ENCODE assay signal across 8 cellular contexts in the genomic region with DNA sequence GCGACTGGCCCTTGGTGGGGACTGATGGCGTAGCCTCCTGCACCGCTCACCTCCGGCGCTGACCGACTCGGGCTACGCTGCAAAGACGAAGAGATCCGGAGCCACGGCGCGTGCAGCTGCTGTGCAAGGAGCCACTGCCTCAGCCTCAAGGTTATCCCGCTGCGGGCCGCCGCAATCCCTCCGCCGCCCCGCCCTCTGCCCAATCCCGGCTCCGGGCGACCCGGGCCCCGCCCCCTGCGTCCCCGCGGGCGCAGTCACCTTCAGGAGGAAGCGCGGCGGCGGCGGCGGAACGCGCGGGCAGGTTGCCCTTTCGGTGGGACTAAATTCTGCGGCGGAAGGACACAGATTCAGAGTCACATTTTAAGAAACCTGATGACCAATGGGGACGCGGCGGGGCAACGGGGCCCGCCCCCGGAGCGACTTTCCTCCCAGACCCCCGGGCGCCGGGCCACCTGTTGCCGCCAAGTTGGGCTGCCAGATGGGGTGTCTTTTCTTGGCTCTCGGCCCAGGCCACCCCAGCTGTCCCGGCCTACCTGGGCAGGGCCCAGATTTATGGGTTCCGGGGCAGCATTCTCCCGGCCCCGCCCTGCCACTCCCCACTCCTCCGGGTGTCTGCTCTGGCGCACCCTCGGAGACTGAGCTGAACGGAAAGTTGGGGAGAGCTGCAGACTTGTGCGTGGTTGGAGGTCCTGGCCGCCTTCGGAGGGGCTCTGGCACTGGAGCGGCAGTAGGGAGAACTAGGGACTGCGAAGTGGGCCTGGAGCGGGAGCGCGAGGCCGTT. TPM values are rescaled to one million over a fixed set of nuclear protein-coding genes. Genes with fewer than 3 reads are reported as not detected.
DNase-seq lines count a peak whose midpoint lies in the region; ATAC-seq and TF ChIP-seq lines count a peak whose summit lies in the region.

A gene (minus strand): TSS at position 125 of the 781 bp plus-strand sequence. CDS start 12,093 bp downstream, outside the sequence.

- peaks cover 58% of the 10 kb centered on the region for H3K79me2 ChIP-seq in OCI-LY3 (ENCODE audit: low read length)

- DNase-seq in Caki2 (ENCODE audit: low read depth) (peak; percentile 96), HuH-7.5 (ENCODE audit: low spot score) (peak; percentile 94), endothelial cell (ENCODE audit: low spot score) (peak; percentile 97), mesothelial cell of epicardium (ENCODE audit: low spot score in 2 of 2, unreplicated experiment in 2 of 2) (peak; percentile 91 to 94)
- DNase-seq in activated CD8-positive, alpha-beta memory T cell treated with anti-CD3 and anti-CD28 coated beads, Interleukin-2, amount 50 U/mL, for 48 hours, result peak; percentile 99
- DNase-seq in stimulated activated CD8-positive, alpha-beta memory T cell treated with anti-CD3 and anti-CD28 coated beads, Interleukin-15, amount 100 ng/mL, for 4 hours (ENCODE audit: low read depth in 2 of 2), result peak; percentile 88 to 91

- H3K9me3 Mint-ChIP-seq in endothelial cell (ENCODE audit: unreplicated experiment) (no peaks in the 10 kb centered on the region), mesothelial cell of epicardium (no peaks in the 10 kb centered on the region)

- peak within 1 kb of the TSS; percentile 89 for H3K4me2 ChIP-seq in OCI-LY3 (ENCODE audit: low read length)

- H3K4me1 ChIP-seq in OCI-LY3 (ENCODE audit: low read length), result peaks cover 19% of the 10 kb centered on the region

- peak within 1 kb of the TSS; percentile 99 for H3K4me3 Mint-ChIP-seq in endothelial cell (ENCODE audit: unreplicated experiment)
- H3K4me3 Mint-ChIP-seq in mesothelial cell of epicardium, result peak within 1 kb of the TSS; percentile 88

- H4K20me1 ChIP-seq in OCI-LY3 (ENCODE audit: insufficient read depth, low read length), result peaks cover 12% of the 10 kb centered on the region

- peaks cover 4% of the 10 kb centered on the region for H3K36me3 Mint-ChIP-seq in endothelial cell (ENCODE audit: low read depth, unreplicated experiment)
- H3K36me3 Mint-ChIP-seq in mesothelial cell of epicardium, result no peaks in the 10 kb centered on the region

- H3K27ac ChIP-seq in OCI-LY3 (ENCODE audit: low read length), result peak within 1 kb of the TSS; percentile 95

- H3K4me1 Mint-ChIP-seq in endothelial cell (ENCODE audit: unreplicated experiment) (peaks cover 41% of the 10 kb centered on the region), mesothelial cell of epicardium (peaks cover 47% of the 10 kb centered on the region)

- TF ChIP-seq CTCF in OCI-LY3 (IDR thresholded peaks at IDR 0.05; ENCODE audit: low read depth, low read length) (no peak), endothelial cell (IDR thresholded peaks at IDR 0.05; ENCODE audit: unreplicated experiment) (no peak), mesothelial cell of epicardium (IDR thresholded peaks at IDR 0.05; ENCODE audit: unreplicated experiment) (no peak)

- H3K27me3 Mint-ChIP-seq in endothelial cell (ENCODE audit: unreplicated experiment), result peaks cover 10% of the 10 kb centered on the region
- no peaks in the 10 kb centered on the region for H3K27me3 Mint-ChIP-seq in mesothelial cell of epicardium (ENCODE audit: low read depth)

- no peaks in the 10 kb centered on the region for H3K9me3 ChIP-seq in OCI-LY3 (ENCODE audit: insufficient read depth, low read length)

- H3K36me3 ChIP-seq in OCI-LY3 (replicated peaks; ENCODE audit: low read depth, low read length), result peaks cover 32% of the 10 kb centered on the region

- peak; percentile 37 for ATAC-seq in GM21447 (IDR thresholded peaks at IDR 0.05; ENCODE audit: unreplicated experiment)

- peak within 1 kb of the TSS; percentile 91 for H3K9ac ChIP-seq in OCI-LY3 (ENCODE audit: low read length)

- no peaks in the 10 kb centered on the region for H3K27me3 ChIP-seq in OCI-LY3 (ENCODE audit: low read depth, low read length)

- peak within 1 kb of the TSS; percentile 82 for H2AFZ ChIP-seq in OCI-LY3 (ENCODE audit: low read depth, low read length)

- peak within 1 kb of the TSS; percentile 94 for H3K4me3 ChIP-seq in OCI-LY3 (ENCODE audit: low read length)

- H3K27ac Mint-ChIP-seq in endothelial cell (ENCODE audit: unreplicated experiment) (peak within 1 kb of the TSS; percentile 98), mesothelial cell of epicardium (peak within 1 kb of the TSS; percentile 99)

- in situ Hi-C loops in Caki2 (cut with HindIII; ENCODE audit: low pct_unique_long_range_greater_than_20kb, low sequenced_read_pairs), result no loop called here

RNA-seq across cellular contexts. Expression of the gene that starts here (rescaled TPM):
- 3,717 and 4,058 TPM in 2 replicates for total RNA-seq in Caki2 (2014; rRNA removed; shearing (Covaris generic); ENCODE audit: low replicate concordance)
- total RNA-seq in endothelial cell (ENCODE audit: unreplicated experiment) (604 TPM), mesothelial cell of epicardium (424 to 453 TPM (median 452 TPM) in 3 replicates)

Comparison
In these comparisons a context has a peak if more than half of its experiments do, and no peak if none do; other contexts are left out.
1. Peak in every context shown above with its lines: DNase-seq, ATAC-seq, H3K4me3 ChIP-seq and H3K27ac ChIP-seq.